ENCODE assay signal across 8 cellular contexts in genomic region chr4:80173387-80173786, GRCh38. TPM values are rescaled to one million over a fixed set of nuclear protein-coding genes. Genes with fewer than 3 reads are reported as not detected.
A peak's percentile ranks its signal among the peaks of the same experiment; 100 is the strongest.
DNase-seq lines count a peak whose midpoint lies in the region; ATAC-seq and TF ChIP-seq lines count a peak whose summit lies in the region.

No MANE protein-coding gene starts in this region.

- no TSS peak for BruUV-seq in A673 (replicated peaks; lab: Mats Ljungman, UMichigan)

- H3K4me1 ChIP-seq in A673 (ENCODE audit: insufficient read depth, low read length, poor library complexity, severe bottlenecking) (no peaks in the 10 kb centered on the region), left lung (no peaks in the 10 kb centered on the region)

- intact Hi-C loops in A673 (cut with micrococcal nuclease; ENCODE audit: unreplicated experiment), result no loop called here
- intact Hi-C loops in left lung (cut with DNase I), result no loop called here

- H3K9me3 ChIP-seq in A673 (ENCODE audit: low read depth, low read length, poor library complexity, severe bottlenecking) (no peaks in the 10 kb centered on the region), left lung (no peaks in the 10 kb centered on the region)

- no peaks in the 10 kb centered on the region for H3K27me3 ChIP-seq in A673 (replicated peaks; ENCODE audit: insufficient read depth, low read depth, low read length, poor library complexity)
- H3K27me3 ChIP-seq in left lung, result no peaks in the 10 kb centered on the region

- TF ChIP-seq CTCF in AG04449 (IDR thresholded peaks at IDR 0.05; ENCODE audit: insufficient read depth, low read length, missing control alignments) (no peak), A673 (conservative IDR thresholded peaks at IDR 0.05; ENCODE audit: low read depth, low read length) (no peak), left lung (IDR thresholded peaks at IDR 0.05) (no peak)

- H3K27ac ChIP-seq in A673 (ENCODE audit: low read depth, low read length, poor library complexity, severe bottlenecking) (no peak overlapping the region), left lung (no peak overlapping the region)

- ATAC-seq in GM19438 (IDR thresholded peaks at IDR 0.05; ENCODE audit: low read depth, unreplicated experiment) (peak; percentile 87), HG03442 (IDR thresholded peaks at IDR 0.05; ENCODE audit: unreplicated experiment) (peak; percentile 97), left lung (no peak)

- CTCF ChIA-PET in AG04449 (lab: Yijun Ruan, JAX) (interaction anchor here (0.6 to 8.2 kb wide), 4 partner anchors 11 to 194 kb away, joined by 3 to 70 read pairs (median 4); no protein-coding TSS in a partner anchor), A673 (lab: Charles Lee) (no interaction called here)

- DNase-seq in AG04449 (ENCODE audit: low read depth, low spot score) (peak; percentile 44), kidney tubule cell (ENCODE audit: low spot score) (peak; percentile 83), A673 (ENCODE audit: low spot score) (no peak), left lung (no peak), DMS114 treated with DMSO at 0.1 percent for 48 hours (lab: John Stamatoyannopoulos, UW; ENCODE audit: unreplicated experiment) (no peak)
- DNase-seq in activated CD4-positive, alpha-beta T cell treated with anti-CD3 and anti-CD28 coated beads, Interleukin-2, amount 50 U/mL, for 1 hour, result peak; percentile 36

- POLR2A ChIA-PET in AG04449 (lab: Yijun Ruan, JAX) (no interaction called here), A673 (lab: Charles Lee; ENCODE audit: low non-redundant PET) (no interaction called here)

- H3K36me3 ChIP-seq in A673 (ENCODE audit: insufficient read depth, low read length, poor library complexity, severe bottlenecking) (no peaks in the 10 kb centered on the region), left lung (no peaks in the 10 kb centered on the region)

- H3K4me3 ChIP-seq in AG04449 (ENCODE audit: low read depth, low read length) (no peak overlapping the region), A673 (ENCODE audit: low read depth, low read length, poor library complexity, severe bottlenecking) (no peak overlapping the region), left lung (no peak overlapping the region)

RNA-seq across cellular contexts. Expression of gene PRDM8, which starts 23.9 kb away (rescaled TPM):
- total RNA-seq in A673 (2021) (0.09 TPM in 1 of 2 replicates, not detected in the other), left lung (1 to 10 TPM in 1 of 2 donors, under 1 TPM in 1; 0.52 to 1.9 TPM)

Comparison
In these comparisons a context has a peak if more than half of its experiments do, and no peak if none do; other contexts are left out.
1. DNase-seq: peak in AG04449 (single experiment), activated CD4-positive, alpha-beta T cell treated with anti-CD3 and anti-CD28 coated beads, Interleukin-2, amount 50 U/mL, for 1 hour (single experiment) and kidney tubule cell (single experiment); none in A673 (single experiment), left lung (0 of 2) and DMS114 treated with DMSO at 0.1 percent for 48 hours (single experiment).